In genomic region chr15:98565566-98565965, GRCh38 we compare ENCODE assay signal across 27 cellular contexts.
"Had no signal": no experiment of that assay in that cellular context is flagged by ENCODE, and none has a peak within 500 bp of the region (broad histone marks: within the 10 kb centered on the region; RNA-seq: fewer than 3 reads in every experiment).

No MANE protein-coding gene starts in this region.

- DNase-seq: activated CD4-positive, alpha-beta memory T cell treated with anti-CD3 and anti-CD28 coated beads for 36 hours; activated CD4-positive, alpha-beta T cell treated with anti-CD3 and anti-CD28 coated beads for 36 hours; activated CD4-positive, alpha-beta T cell treated with anti-CD3 and anti-CD28 coated beads, Interleukin-2, amount 10 ng/mL, durations not matched to agents 24 days and 14 days; activated CD4-positive, CD25-positive, alpha-beta regulatory T cell; activated CD4-positive, CD25-positive, alpha-beta regulatory T cell treated with anti-CD3 and anti-CD28 coated beads, Interleukin-2, amount 50 U/mL, for 72 hours; activated CD8-positive, alpha-beta memory T cell treated with anti-CD3 and anti-CD28 coated beads, Interleukin-2, amount 10 ng/mL, durations not matched to agents 7 days and 5 days; activated CD8-positive, alpha-beta memory T cell treated with anti-CD3 and anti-CD28 coated beads, Interleukin-2, amount 50 U/mL, for 4 hours; activated CD8-positive, alpha-beta T cell treated with anti-CD3 and anti-CD28 coated beads, Interleukin-2, amount 10 ng/mL, durations not matched to agents 7 days and 5 days; activated effector memory CD4-positive, alpha-beta T cell treated with anti-CD3 and anti-CD28 coated beads, Interleukin-2, amount 50 U/mL, for 16 hours; activated naive CD4-positive, alpha-beta T cell treated with anti-CD3 and anti-CD28 coated beads for 36 hours; activated naive CD8-positive, alpha-beta T cell treated with anti-CD3 and anti-CD28 coated beads, Interleukin-2, amount 10 ng/mL, durations not matched to agents 7 days and 5 days; activated T-cell treated with anti-CD3 and anti-CD28 coated beads, Interleukin-2, amount 50 U/mL, for 1 hour; activated T-cell treated with anti-CD3 and anti-CD28 coated beads, Interleukin-2, amount 50 U/mL, for 48 hours; body of pancreas; caudate nucleus; colonic mucosa; dorsolateral prefrontal cortex; effector memory CD4-positive, alpha-beta T cell; endodermal cell; foreskin fibroblast; T-helper 2 cell had no signal

- H3K36me3 Mint-ChIP-seq: activated CD4-positive, alpha-beta memory T cell treated with anti-CD3 and anti-CD28 coated beads for 36 hours; activated CD8-positive, alpha-beta memory T cell treated with anti-CD3 and anti-CD28 coated beads, Interleukin-2, amount 10 ng/mL, durations not matched to agents 7 days and 5 days; activated naive CD4-positive, alpha-beta T cell treated with anti-CD3 and anti-CD28 coated beads, Interleukin-2, amount 50 U/mL, for 72 hours; activated naive CD8-positive, alpha-beta T cell treated with anti-CD3 and anti-CD28 coated beads, Interleukin-2, amount 10 ng/mL, durations not matched to agents 7 days and 5 days had no signal

- H3K4me3 Mint-ChIP-seq: activated CD4-positive, alpha-beta memory T cell treated with anti-CD3 and anti-CD28 coated beads for 36 hours; activated CD4-positive, alpha-beta T cell treated with anti-CD3 and anti-CD28 coated beads for 36 hours; activated CD4-positive, alpha-beta T cell treated with anti-CD3 and anti-CD28 coated beads, Interleukin-2, amount 10 ng/mL, durations not matched to agents 24 days and 14 days; activated CD8-positive, alpha-beta memory T cell treated with anti-CD3 and anti-CD28 coated beads, Interleukin-2, amount 10 ng/mL, durations not matched to agents 7 days and 5 days; activated CD8-positive, alpha-beta T cell treated with anti-CD3 and anti-CD28 coated beads, Interleukin-2, amount 10 ng/mL, durations not matched to agents 7 days and 5 days; activated naive CD4-positive, alpha-beta T cell treated with anti-CD3 and anti-CD28 coated beads for 36 hours; activated naive CD8-positive, alpha-beta T cell treated with anti-CD3 and anti-CD28 coated beads, Interleukin-2, amount 10 ng/mL, durations not matched to agents 7 days and 5 days; activated T-helper 1 cell treated with anti-CD3 and anti-CD28 coated beads, Interleukin-12 subunit alpha, Interleukin-12 subunit beta, Interleukin-2, Interleukin-4 antibody, amounts not matched to agents 30 ng/mL and 10 ng/mL and 1 ng/mL, durations not matched to agents 14 hours and 24 hours and 36 hours; dendritic cell treated with granulocyte-macrophage colony-stimulating factor and Interleukin-4, amounts not matched to agents 40 ng/mL and 50 ng/mL, for 4 days; endodermal cell had no signal

- H3K27me3 Mint-ChIP-seq: activated CD8-positive, alpha-beta memory T cell treated with anti-CD3 and anti-CD28 coated beads, Interleukin-2, amount 10 ng/mL, durations not matched to agents 7 days and 5 days had no signal

- H3K27ac ChIP-seq: ascending aorta, body of pancreas, colonic mucosa, dorsolateral prefrontal cortex had no signal

- H3K27ac Mint-ChIP-seq: activated CD4-positive, alpha-beta memory T cell treated with anti-CD3 and anti-CD28 coated beads for 36 hours; activated CD4-positive, alpha-beta T cell treated with anti-CD3 and anti-CD28 coated beads for 36 hours; activated CD4-positive, alpha-beta T cell treated with anti-CD3 and anti-CD28 coated beads, Interleukin-2, amount 10 ng/mL, durations not matched to agents 24 days and 14 days; activated CD8-positive, alpha-beta memory T cell treated with anti-CD3 and anti-CD28 coated beads, Interleukin-2, amount 10 ng/mL, durations not matched to agents 7 days and 5 days; activated CD8-positive, alpha-beta T cell treated with anti-CD3 and anti-CD28 coated beads, Interleukin-2, amount 10 ng/mL, durations not matched to agents 7 days and 5 days; activated naive CD4-positive, alpha-beta T cell treated with anti-CD3 and anti-CD28 coated beads for 36 hours; activated naive CD4-positive, alpha-beta T cell treated with anti-CD3 and anti-CD28 coated beads, Interleukin-2, amount 50 U/mL, for 72 hours; activated naive CD8-positive, alpha-beta T cell treated with anti-CD3 and anti-CD28 coated beads, Interleukin-2, amount 10 ng/mL, durations not matched to agents 7 days and 5 days; activated T-helper 1 cell treated with anti-CD3 and anti-CD28 coated beads, Interleukin-12 subunit alpha, Interleukin-12 subunit beta, Interleukin-2, Interleukin-4 antibody, amounts not matched to agents 30 ng/mL and 10 ng/mL and 1 ng/mL, durations not matched to agents 14 hours and 24 hours and 36 hours; activated T-helper 2 cell treated with anti-CD3 and anti-CD28 coated beads, Interferon-gamma antibody, Interleukin-2, Interleukin-4, amounts not matched to agents 10 μg/mL and 5 μg/mL and 100 μg/mL, durations not matched to agents 14 hours and 24 hours and 36 hours; dendritic cell treated with granulocyte-macrophage colony-stimulating factor and Interleukin-4, amounts not matched to agents 40 ng/mL and 50 ng/mL, for 4 days; endodermal cell had no signal

- H3K9me3 Mint-ChIP-seq: activated CD4-positive, alpha-beta memory T cell treated with anti-CD3 and anti-CD28 coated beads for 36 hours; activated CD4-positive, alpha-beta T cell treated with anti-CD3 and anti-CD28 coated beads, Interleukin-2, amount 10 ng/mL, durations not matched to agents 24 days and 14 days; activated naive CD4-positive, alpha-beta T cell treated with anti-CD3 and anti-CD28 coated beads for 36 hours; activated naive CD4-positive, alpha-beta T cell treated with anti-CD3 and anti-CD28 coated beads, Interleukin-2, amount 50 U/mL, for 72 hours; activated naive CD8-positive, alpha-beta T cell treated with anti-CD3 and anti-CD28 coated beads, Interleukin-2, amount 10 ng/mL, durations not matched to agents 7 days and 5 days; activated T-helper 1 cell treated with anti-CD3 and anti-CD28 coated beads, Interleukin-12 subunit alpha, Interleukin-12 subunit beta, Interleukin-2, Interleukin-4 antibody, amounts not matched to agents 30 ng/mL and 10 ng/mL and 1 ng/mL, durations not matched to agents 14 hours and 24 hours and 36 hours; activated T-helper 2 cell treated with anti-CD3 and anti-CD28 coated beads, Interferon-gamma antibody, Interleukin-2, Interleukin-4, amounts not matched to agents 10 μg/mL and 5 μg/mL and 100 μg/mL, durations not matched to agents 14 hours and 24 hours and 36 hours; dendritic cell treated with granulocyte-macrophage colony-stimulating factor and Interleukin-4, amounts not matched to agents 40 ng/mL and 50 ng/mL, for 4 days; endodermal cell had no signal

- H3K27me3 ChIP-seq: ascending aorta, body of pancreas, colonic mucosa had no signal

- ATAC-seq: activated CD4-positive, alpha-beta T cell treated with anti-CD3 and anti-CD28 coated beads for 36 hours; activated CD8-positive, alpha-beta memory T cell treated with anti-CD3 and anti-CD28 coated beads, Interleukin-2, amount 10 ng/mL, durations not matched to agents 7 days and 5 days; activated CD8-positive, alpha-beta T cell treated with anti-CD3 and anti-CD28 coated beads, Interleukin-2, amount 10 ng/mL, durations not matched to agents 7 days and 5 days; activated naive CD4-positive, alpha-beta T cell treated with anti-CD3 and anti-CD28 coated beads, Interleukin-2, amount 50 U/mL, for 72 hours; body of pancreas; esophagus mucosa had no signal

- H3K4me1 Mint-ChIP-seq: activated CD8-positive, alpha-beta memory T cell treated with anti-CD3 and anti-CD28 coated beads, Interleukin-2, amount 10 ng/mL, durations not matched to agents 7 days and 5 days had no signal

- H3K4me3 ChIP-seq: ascending aorta, body of pancreas, colonic mucosa, dorsolateral prefrontal cortex had no signal

- H3K9me3 ChIP-seq: ascending aorta, body of pancreas, colonic mucosa had no signal

- H3K36me3 ChIP-seq: ascending aorta, colonic mucosa had no signal

- H3K4me1 ChIP-seq: ascending aorta, body of pancreas, colonic mucosa had no signal
